Comparison of ENCODE assay signal across 14 cellular contexts in genomic region chr3:71442648-71443047, GRCh38.
DNase-seq lines count a peak whose midpoint lies in the region; ATAC-seq and TF ChIP-seq lines count a peak whose summit lies in the region.
"Had no signal": no experiment of that assay in that cellular context is flagged by ENCODE, and none has a peak within 500 bp of the region (broad histone marks: within the 10 kb centered on the region; RNA-seq: fewer than 3 reads in every experiment).

No MANE protein-coding gene starts in this region.

- H3K27ac Mint-ChIP-seq in CD8-positive, alpha-beta T cell, result peak overlapping the region; percentile 98
- peak overlapping the region; percentile 98 for H3K27ac Mint-ChIP-seq in activated naive CD8-positive, alpha-beta T cell treated with anti-CD3 and anti-CD28 coated beads, Interleukin-2, amount 10 ng/mL, durations not matched to agents 7 days and 5 days

- H3K9me3 ChIP-seq in CD8-positive, alpha-beta T cell (ENCODE audit: low read length), result no peaks in the 10 kb centered on the region
- no peaks in the 10 kb centered on the region for H3K9me3 ChIP-seq in Karpas-422 (ENCODE audit: low read length)
- H3K9me3 ChIP-seq: heart right ventricle had no signal

- no peaks in the 10 kb centered on the region for H4K20me1 ChIP-seq in Karpas-422 (ENCODE audit: insufficient read depth, low read depth, low read length)

- peaks cover 11% of the 10 kb centered on the region for H3K36me3 Mint-ChIP-seq in CD8-positive, alpha-beta T cell
- H3K36me3 Mint-ChIP-seq in activated naive CD8-positive, alpha-beta T cell treated with anti-CD3 and anti-CD28 coated beads, Interleukin-2, amount 10 ng/mL, durations not matched to agents 7 days and 5 days, result peaks cover 6% of the 10 kb centered on the region

- ATAC-seq in CD8-positive, alpha-beta T cell, result no peak
- ATAC-seq in activated naive CD8-positive, alpha-beta T cell treated with anti-CD3 and anti-CD28 coated beads, Interleukin-2, amount 10 ng/mL, durations not matched to agents 7 days and 5 days (ENCODE audit: low read depth), result no peak
- ATAC-seq in HG03442 (IDR thresholded peaks at IDR 0.05; ENCODE audit: unreplicated experiment) (no peak), HG02571 (IDR thresholded peaks at IDR 0.05; ENCODE audit: unreplicated experiment) (no peak)
- ATAC-seq: esophagus mucosa, heart right ventricle had no signal

- H3K9me2 ChIP-seq in Karpas-422 (replicated peaks; ENCODE audit: insufficient read depth, low read length), result no peaks in the 10 kb centered on the region

- peak overlapping the region; percentile 67 for H3K4me3 Mint-ChIP-seq in CD8-positive, alpha-beta T cell
- peak overlapping the region; percentile 79 for H3K4me3 Mint-ChIP-seq in activated naive CD8-positive, alpha-beta T cell treated with anti-CD3 and anti-CD28 coated beads, Interleukin-2, amount 10 ng/mL, durations not matched to agents 7 days and 5 days
- H3K4me3 Mint-ChIP-seq: type B pancreatic cell had no signal

- H3K4me1 ChIP-seq in CD8-positive, alpha-beta T cell (ENCODE audit: insufficient read depth, low read length), result peaks cover 98% of the 10 kb centered on the region
- peaks cover 97% of the 10 kb centered on the region for H3K4me1 ChIP-seq in Karpas-422 (ENCODE audit: low read length)

- H3K79me2 ChIP-seq in Karpas-422 (ENCODE audit: low read length), result peaks cover 73% of the 10 kb centered on the region

- H3K4me2 ChIP-seq in Karpas-422 (ENCODE audit: low read depth, low read length, poor library complexity, severe bottlenecking), result peak overlapping the region; percentile 84

- no peaks in the 10 kb centered on the region for H3K36me3 ChIP-seq in CD8-positive, alpha-beta T cell (ENCODE audit: insufficient read depth, low read length)
- no peaks in the 10 kb centered on the region for H3K36me3 ChIP-seq in Karpas-422 (ENCODE audit: insufficient read depth, low read length)
- H3K36me3 ChIP-seq: heart right ventricle had no signal

- POLR2A ChIA-PET in CD8-positive, alpha-beta T cell (lab: Charles Lee), result interaction anchor here (0.6 to 7.9 kb wide), 5 partner anchors 11 to 49 kb away, joined by 3 to 65 read pairs (median 6); no protein-coding TSS in a partner anchor
- POLR2A ChIA-PET in activated naive CD8-positive, alpha-beta T cell treated with anti-CD3 and anti-CD28 coated beads, Interleukin-2, amount 10 ng/mL, durations not matched to agents 7 days and 5 days (lab: Charles Lee), result interaction anchor here (0.8 to 9.4 kb wide), 9 partner anchors 10 to 173 kb away, joined by 3 to 98 read pairs (median 15); no protein-coding TSS in a partner anchor

- no peak for DNase-seq in CD8-positive, alpha-beta T cell
- peak; percentile 90 for DNase-seq in Karpas-422
- no peak for DNase-seq in activated naive CD8-positive, alpha-beta T cell treated with anti-CD3 and anti-CD28 coated beads, Interleukin-2, amount 10 ng/mL, durations not matched to agents 7 days and 5 days
- no peak for DNase-seq in NCI-H1694 (lab: John Stamatoyannopoulos, UW)
- DNase-seq in KG1 (lab: John Stamatoyannopoulos, UW), result no peak
- DNase-seq: amygdala, heart right ventricle, NCI-H1694 treated with DMSO at 0.1 percent for 48 hours, NCI-H774 had no signal

- TF ChIP-seq CTCF in CD8-positive, alpha-beta T cell (IDR thresholded peaks at IDR 0.05), result no peak

- peak overlapping the region; percentile 78 for H3K27ac ChIP-seq in CD8-positive, alpha-beta T cell (ENCODE audit: low read depth, low read length)
- H3K27ac ChIP-seq in Karpas-422 (ENCODE audit: low read length) (peak overlapping the region; percentile 99), skin epidermis (peak overlapping the region in 20 of 21 experiments; percentile 1 to 95 (median 80))

- intact Hi-C loops in CD8-positive, alpha-beta T cell (cut with DNase I, micrococcal nuclease), result loop anchor here (5.0 to 10.0 kb wide), 3 partner anchors 70 to 378 kb away; partner anchors contain the start of gene FOXP1 (in 2 of the 2)

- no peaks in the 10 kb centered on the region for H3K27me3 Mint-ChIP-seq in CD8-positive, alpha-beta T cell (ENCODE audit: low read depth)
- no peaks in the 10 kb centered on the region for H3K27me3 Mint-ChIP-seq in activated naive CD8-positive, alpha-beta T cell treated with anti-CD3 and anti-CD28 coated beads, Interleukin-2, amount 10 ng/mL, durations not matched to agents 7 days and 5 days
- H3K27me3 Mint-ChIP-seq: type B pancreatic cell had no signal

- peak overlapping the region; percentile 79 for H3K9ac ChIP-seq in Karpas-422 (ENCODE audit: low read length)

- peaks cover 97% of the 10 kb centered on the region for H3K4me1 Mint-ChIP-seq in CD8-positive, alpha-beta T cell (ENCODE audit: low read depth)
- peaks cover 74% of the 10 kb centered on the region for H3K4me1 Mint-ChIP-seq in activated naive CD8-positive, alpha-beta T cell treated with anti-CD3 and anti-CD28 coated beads, Interleukin-2, amount 10 ng/mL, durations not matched to agents 7 days and 5 days

- H3K9me3 Mint-ChIP-seq in CD8-positive, alpha-beta T cell, result no peaks in the 10 kb centered on the region
- no peaks in the 10 kb centered on the region for H3K9me3 Mint-ChIP-seq in activated naive CD8-positive, alpha-beta T cell treated with anti-CD3 and anti-CD28 coated beads, Interleukin-2, amount 10 ng/mL, durations not matched to agents 7 days and 5 days
- H3K9me3 Mint-ChIP-seq: type B pancreatic cell had no signal

- CTCF ChIA-PET in CD8-positive, alpha-beta T cell (lab: Charles Lee), result interaction anchor here (0.8 to 4.7 kb wide), 7 partner anchors 10 to 68 kb away, joined by 3 to 22 read pairs (median 6); no protein-coding TSS in a partner anchor

- no peak overlapping the region for H2AFZ ChIP-seq in Karpas-422 (ENCODE audit: low read length)

- H3K27me3 ChIP-seq in CD8-positive, alpha-beta T cell (ENCODE audit: insufficient read depth, low read length), result no peaks in the 10 kb centered on the region
- no peaks in the 10 kb centered on the region for H3K27me3 ChIP-seq in Karpas-422 (ENCODE audit: low read length)
- H3K27me3 ChIP-seq: heart right ventricle had no signal

- H3K4me3 ChIP-seq in CD8-positive, alpha-beta T cell (ENCODE audit: low read depth, low read length), result peak overlapping the region; percentile 22
- H3K4me3 ChIP-seq in Karpas-422 (ENCODE audit: low read length), result peak overlapping the region; percentile 63
- no peak overlapping the region for H3K4me3 ChIP-seq in skin epidermis
- H3K4me3 ChIP-seq: heart right ventricle had no signal

Comparison
In these comparisons a context has a peak if more than half of its experiments do, and no peak if none do; other contexts are left out.
1. H3K4me3 ChIP-seq: peak in CD8-positive, alpha-beta T cell (single experiment) and Karpas-422 (single experiment); none in skin epidermis (0 of 7).
2. Peak in every context shown above with its lines, with median percentiles within 50 percentile points of each other: H3K27ac ChIP-seq.